ENCODE assay signal across 8 cellular contexts in genomic region chr1:23403735-23404486, GRCh38. TPM values are rescaled to one million over a fixed set of nuclear protein-coding genes. Genes with fewer than 3 reads are reported as not detected.
DNase-seq lines count a peak whose midpoint lies in the region; ATAC-seq and TF ChIP-seq lines count a peak whose summit lies in the region.

No MANE protein-coding gene starts in this region.

- H4K20me1 ChIP-seq in PC-3 (ENCODE audit: low read length): no peaks in the 10 kb centered on the region

- H2AFZ ChIP-seq in PC-3 (ENCODE audit: low read length): peak overlapping the region; percentile 72

- H3K27ac Mint-ChIP-seq in activated T-cell treated with anti-CD3 and anti-CD28 coated beads, Interleukin-2, amount 50 U/mL, for 24 hours: peak overlapping the region; percentile 60

- no peaks in the 10 kb centered on the region; the same call in 1 of the 2 replicates for H3K36me3 ChIP-seq in PC-3 (ENCODE audit: low read depth, low read length)
- H3K36me3 ChIP-seq in esophagus squamous epithelium: peaks cover 0 to 23% (median 0%) of the 10 kb centered on the region in 3 donors

- DNase-seq in DMS 273 treated with DMSO at 0.1 percent for 48 hours (lab: John Stamatoyannopoulos, UW): peak; percentile 97
- DNase-seq in KG1 (lab: John Stamatoyannopoulos, UW): peak; percentile 48
- DNase-seq in PC-3: peak; percentile 98
- peak; percentile 91 for DNase-seq in activated T-cell treated with anti-CD3 and anti-CD28 coated beads, Interleukin-2, amount 50 U/mL, for 24 hours
- DNase-seq in esophagus squamous epithelium (lab: John Stamatoyannopoulos, UW): no peak
- peak; percentile 92 for DNase-seq in myocyte (ENCODE audit: low read depth)
- DNase-seq in stimulated activated CD8-positive, alpha-beta memory T cell treated with anti-CD3 and anti-CD28 coated beads, Interleukin-7, amount 100 ng/mL, for 24 hours (ENCODE audit: low read depth): peak; percentile 85

- peaks cover 13% of the 10 kb centered on the region for H3K4me1 Mint-ChIP-seq in activated T-cell treated with anti-CD3 and anti-CD28 coated beads, Interleukin-2, amount 50 U/mL, for 24 hours (ENCODE audit: low read depth)

- H3K27me3 ChIP-seq in PC-3 (ENCODE audit: low read length) (no peaks in the 10 kb centered on the region), esophagus squamous epithelium (no peaks in the 10 kb centered on the region)

- CTCF ChIA-PET in PC-3 (lab: Charles Lee): interaction anchor here (0.5 to 1.4 kb wide), 14 partner anchors 18 to 1880 kb away, joined by 3 to 14 read pairs (median 5); partner anchors contain the start of genes ASAP3, HNRNPR, TCEA3 and ZNF436

- H3K36me3 Mint-ChIP-seq in activated T-cell treated with anti-CD3 and anti-CD28 coated beads, Interleukin-2, amount 50 U/mL, for 24 hours (ENCODE audit: low read depth): no peaks in the 10 kb centered on the region

- peaks cover 22% of the 10 kb centered on the region for H3K4me1 ChIP-seq in PC-3 (ENCODE audit: insufficient read depth, low read length)
- peaks cover 24 to 71% (median 38%) of the 10 kb centered on the region in 3 donors for H3K4me1 ChIP-seq in esophagus squamous epithelium

- peak overlapping the region; percentile 62 for H3K9ac ChIP-seq in PC-3 (ENCODE audit: low read length)

- no peaks in the 10 kb centered on the region for H3K27me3 Mint-ChIP-seq in activated T-cell treated with anti-CD3 and anti-CD28 coated beads, Interleukin-2, amount 50 U/mL, for 24 hours

- no peaks in the 10 kb centered on the region for H3K9me3 ChIP-seq in PC-3 (ENCODE audit: low read length)
- no peaks in the 10 kb centered on the region for H3K9me3 ChIP-seq in esophagus squamous epithelium

- no peak for TF ChIP-seq POLR2A in esophagus squamous epithelium (IDR thresholded peaks at IDR 0.05)

- peak overlapping the region; percentile 49 for H3K4me3 ChIP-seq in PC-3 (ENCODE audit: low read length)
- H3K4me3 ChIP-seq in esophagus squamous epithelium: peak overlapping the region in 3 of 4 donors; percentile 8 to 30 (median 10)

- intact Hi-C loops in PC-3 (cut with micrococcal nuclease) (loop anchor here (1.0 to 5.0 kb wide), 4 partner anchors 36 to 427 kb away; partner anchors contain the start of gene HNRNPR), esophagus squamous epithelium (cut with DNase I) (no loop called here)

- no peak overlapping the region for H3K4me3 Mint-ChIP-seq in activated T-cell treated with anti-CD3 and anti-CD28 coated beads, Interleukin-2, amount 50 U/mL, for 24 hours

- H3K9me3 Mint-ChIP-seq in activated T-cell treated with anti-CD3 and anti-CD28 coated beads, Interleukin-2, amount 50 U/mL, for 24 hours: no peaks in the 10 kb centered on the region

- H3F3A ChIP-seq in PC-3 (ENCODE audit: low read length, unreplicated experiment): peaks cover 4% of the 10 kb centered on the region

- TF ChIP-seq CTCF in PC-3 (conservative IDR thresholded peaks at IDR 0.05; ENCODE audit: low read depth, low read length): peak; percentile 96
- peak; percentile 89 to 97 (median 96) for TF ChIP-seq CTCF in esophagus squamous epithelium (IDR thresholded peaks at IDR 0.05)

- ATAC-seq in PC-3: peak; percentile 93
- no peak for ATAC-seq in GM19452 (IDR thresholded peaks at IDR 0.05; ENCODE audit: unreplicated experiment)

- peak overlapping the region; percentile 91 for H3K27ac ChIP-seq in PC-3 (ENCODE audit: low read length)
- H3K27ac ChIP-seq in esophagus squamous epithelium: peak overlapping the region; percentile 69 to 81 (median 79)

- no TSS peak for BruUV-seq in PC-3 (replicated peaks; lab: Mats Ljungman, UMichigan)

- POLR2A ChIA-PET in PC-3 (lab: Charles Lee; ENCODE audit: unreplicated experiment): interaction anchor here (0.5 to 1.1 kb wide), 4 partner anchors 34 to 289 kb away, joined by 3 to 21 read pairs (median 4); partner anchors contain the start of genes HNRNPR and ZNF436

- 5 to 12% methylated on average over 9 to 13 of the region's 19 CpGs for WGBS in esophagus squamous epithelium, 2 donors

- H3K79me2 ChIP-seq in PC-3 (ENCODE audit: low read length): no peaks in the 10 kb centered on the region

- H3K9me2 ChIP-seq in PC-3 (replicated peaks; ENCODE audit: low read length): no peaks in the 10 kb centered on the region

- peak overlapping the region; percentile 76 for H3K4me2 ChIP-seq in PC-3 (ENCODE audit: low read length)

RNA-seq across cellular contexts. Expression of gene TCEA3, which starts 20.6 kb away (rescaled TPM):
- 18.7 and 23.6 TPM in 2 replicates for total RNA-seq in PC-3 (2014; rRNA removed)
- 10 to 100 TPM in 3 of 4 donors, 1 to 10 TPM in 1; 9.1 to 30.7 (median 25.1) TPM for total RNA-seq in esophagus squamous epithelium
- 6.8 and 9.8 TPM in 2 replicates for total RNA-seq in myocyte
- 3.3 TPM for polyA plus RNA-seq in myocyte (2012)

RNA-seq across cellular contexts. Expression of gene ZNF436, which starts 34.3 kb away (rescaled TPM):
- total RNA-seq in PC-3 (2014; rRNA removed) (7.8 and 10.5 TPM in 2 replicates), esophagus squamous epithelium (10 to 100 TPM; 14.9 to 33.6 (median 24.8) TPM), myocyte (17.3 and 18.8 TPM in 2 replicates)
- 7.6 TPM for polyA plus RNA-seq in myocyte (2012)

RNA-seq across cellular contexts. Expression of gene HNRNPR, which starts 59.8 kb away (rescaled TPM):
- total RNA-seq in PC-3 (2014; rRNA removed): 141 and 193 TPM in 2 replicates
- 10 to 100 TPM; 60.9 to 90.2 (median 76.8) TPM for total RNA-seq in esophagus squamous epithelium
- total RNA-seq in myocyte: 85.9 and 91.8 TPM in 2 replicates
- 71.9 TPM for polyA plus RNA-seq in myocyte (2012)
